Comparison of ENCODE assay signal across 10 cellular contexts in the genomic region with DNA sequence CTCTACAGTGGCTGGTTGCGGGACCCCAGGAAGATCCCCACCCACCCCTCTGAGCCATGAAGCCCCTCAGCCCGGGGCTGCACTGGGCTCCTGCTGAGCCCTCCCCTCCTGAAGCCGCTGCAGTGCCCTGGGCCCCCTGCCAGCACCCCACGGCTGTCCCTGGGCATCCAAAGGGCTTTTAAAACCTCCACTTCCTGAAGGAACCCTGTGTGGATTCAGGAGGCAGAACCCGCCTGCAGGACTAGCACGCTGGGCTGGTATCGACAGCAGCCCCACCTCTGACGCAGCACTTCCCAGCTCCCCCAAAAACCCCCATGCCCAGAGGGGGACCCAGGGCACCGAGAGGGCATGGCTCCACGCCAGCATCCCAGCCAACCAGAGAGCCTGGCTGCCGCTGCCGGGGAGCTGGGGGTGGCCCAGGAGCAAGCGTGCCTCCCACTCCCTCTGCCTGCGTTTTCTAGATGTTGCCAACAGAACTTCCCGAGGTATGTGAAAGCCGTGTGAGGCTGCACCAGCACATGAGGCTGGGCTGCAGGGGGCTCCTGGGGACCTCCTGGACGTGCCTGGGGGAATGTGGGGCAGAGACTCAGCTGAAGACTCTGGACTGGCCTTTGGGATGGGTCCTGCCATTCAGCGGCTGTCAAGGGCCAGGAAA. TPM values are rescaled to one million over a fixed set of nuclear protein-coding genes. Genes with fewer than 3 reads are reported as not detected.
DNase-seq lines count a peak whose midpoint lies in the region; ATAC-seq and TF ChIP-seq lines count a peak whose summit lies in the region.
"Had no signal": no experiment of that assay in that cellular context is flagged by ENCODE, and none has a peak within 500 bp of the region (broad histone marks: within the 10 kb centered on the region; RNA-seq: fewer than 3 reads in every experiment).

No MANE protein-coding gene starts in this region.

- peak overlapping the region; percentile 66 for H2BK5ac ChIP-seq in neuronal stem cell (ENCODE audit: low read length)

- H3K36me3 Mint-ChIP-seq in natural killer cell = no peaks in the 10 kb centered on the region
- H3K36me3 Mint-ChIP-seq in natural killer cell treated with Interleukin-12 subunit alpha and Interleukin-12 subunit beta and Interleukin-15 and Interleukin-18, amount 100 ng/mL, for 72 hours = no peaks in the 10 kb centered on the region

- no peak overlapping the region for H3K9ac ChIP-seq in neuronal stem cell (ENCODE audit: low read depth, low read length, poor library complexity)

- no peaks in the 10 kb centered on the region for H3K9me3 Mint-ChIP-seq in natural killer cell
- H3K9me3 Mint-ChIP-seq in natural killer cell treated with Interleukin-12 subunit alpha and Interleukin-12 subunit beta and Interleukin-15 and Interleukin-18, amount 100 ng/mL, for 72 hours = no peaks in the 10 kb centered on the region
- H3K9me3 Mint-ChIP-seq: naive thymus-derived CD8-positive, alpha-beta T cell had no signal

- H3K4ac ChIP-seq in neuronal stem cell (ENCODE audit: low read length) = no peak overlapping the region

- H3K27me3 ChIP-seq in esophagus muscularis mucosa (no peaks in the 10 kb centered on the region), neuronal stem cell (ENCODE audit: control insufficient read depth in 3 of 3, insufficient read depth in 3 of 3, low read depth in 1 of 3, low read length in 3 of 3) (no peaks in the 10 kb centered on the region), aorta (ENCODE audit: control insufficient read depth in 1 of 2, insufficient read depth in 2 of 2, low read length in 1 of 2) (no peaks in the 10 kb centered on the region)

- H3K27me3 Mint-ChIP-seq in natural killer cell (ENCODE audit: low read depth in 2 of 2) = no peaks in the 10 kb centered on the region
- no peaks in the 10 kb centered on the region for H3K27me3 Mint-ChIP-seq in natural killer cell treated with Interleukin-12 subunit alpha and Interleukin-12 subunit beta and Interleukin-15 and Interleukin-18, amount 100 ng/mL, for 72 hours
- H3K27me3 Mint-ChIP-seq: naive thymus-derived CD8-positive, alpha-beta T cell had no signal

- H2BK120ac ChIP-seq in neuronal stem cell (ENCODE audit: low read depth, low read length) = no peak overlapping the region

- no peak overlapping the region for H4K91ac ChIP-seq in neuronal stem cell (ENCODE audit: low read depth, low read length, poor library complexity)

- no peak overlapping the region for H3K4me3 Mint-ChIP-seq in natural killer cell
- H3K4me3 Mint-ChIP-seq in natural killer cell treated with Interleukin-12 subunit alpha and Interleukin-12 subunit beta and Interleukin-15 and Interleukin-18, amount 100 ng/mL, for 72 hours = no peak overlapping the region

- H2BK12ac ChIP-seq in neuronal stem cell (ENCODE audit: low read length) = no peak overlapping the region

- H3K79me1 ChIP-seq in neuronal stem cell (ENCODE audit: low read depth, low read length) = peaks cover 33% of the 10 kb centered on the region

- no peak overlapping the region for H3K18ac ChIP-seq in neuronal stem cell (ENCODE audit: low read length)

- H3K9me3 ChIP-seq in esophagus muscularis mucosa = no peaks in the 10 kb centered on the region
- no peaks in the 10 kb centered on the region for H3K9me3 ChIP-seq in neuronal stem cell (replicated peaks in 1 of 2; ENCODE audit: control insufficient read depth in 2 of 2, insufficient read depth in 1 of 2, low read depth in 1 of 2, low read length in 2 of 2)
- H3K9me3 ChIP-seq in aorta (ENCODE audit: control insufficient read depth, low read length) = no peaks in the 10 kb centered on the region

- intact Hi-C loops in natural killer cell (cut with micrococcal nuclease) = no loop called here
- intact Hi-C loops in esophagus muscularis mucosa (cut with DNase I) = no loop called here
- intact Hi-C loops in aorta (cut with DNase I) = loop anchor here in 1 of 2 donors (10.0 kb wide), 1 partner anchor 209 kb away; a partner anchor contains a TSS

- H4K8ac ChIP-seq in neuronal stem cell (ENCODE audit: low read depth, low read length) = no peak overlapping the region

- H3K14ac ChIP-seq in neuronal stem cell (ENCODE audit: low read length) = no peak overlapping the region

- H3K4me1 Mint-ChIP-seq in natural killer cell = peaks cover 6 to 20% of the 10 kb centered on the region in 2 donors
- peaks cover 0 to 3% of the 10 kb centered on the region in 2 donors for H3K4me1 Mint-ChIP-seq in natural killer cell treated with Interleukin-12 subunit alpha and Interleukin-12 subunit beta and Interleukin-15 and Interleukin-18, amount 100 ng/mL, for 72 hours (ENCODE audit: low read depth in 2 of 2)

- TF ChIP-seq POLR2A in esophagus muscularis mucosa (IDR thresholded peaks at IDR 0.05; ENCODE audit: low read depth) (no peak), GM18505 (IDR thresholded peaks at IDR 0.05; ENCODE audit: borderline replicate concordance, extremely low read depth, insufficient read depth, insufficient read length) (no peak)

- H3K4me3 ChIP-seq in esophagus muscularis mucosa (peak overlapping the region; percentile 21 to 24 (median 24)), neuronal stem cell (ENCODE audit: low read length in 2 of 2) (no peak overlapping the region), aorta (ENCODE audit: low read length in 2 of 2) (no peak overlapping the region)

- H3K4me2 ChIP-seq in neuronal stem cell (ENCODE audit: insufficient read depth, low read length, poor library complexity, severe bottlenecking) = no peak overlapping the region

- TF ChIP-seq CTCF in natural killer cell (IDR thresholded peaks at IDR 0.05) = no peak
- TF ChIP-seq CTCF in esophagus muscularis mucosa (IDR thresholded peaks at IDR 0.05) = no peak

- peaks cover 61 to 75% (median 68%) of the 10 kb centered on the region in 4 donors for H3K4me1 ChIP-seq in esophagus muscularis mucosa
- H3K4me1 ChIP-seq in neuronal stem cell (ENCODE audit: control insufficient read depth in 2 of 2, insufficient read depth in 1 of 2, low read depth in 1 of 2, low read length in 2 of 2) = peaks cover 3 to 7% of the 10 kb centered on the region in 2 donors
- no peaks in the 10 kb centered on the region for H3K4me1 ChIP-seq in aorta (ENCODE audit: control insufficient read depth in 1 of 2, insufficient read depth in 2 of 2, low read length in 2 of 2)

- no peak for TF ChIP-seq EP300 in esophagus muscularis mucosa (IDR thresholded peaks at IDR 0.05)

- H2BK15ac ChIP-seq in neuronal stem cell (ENCODE audit: low read length) = no peak overlapping the region

- no peak overlapping the region for H2AFZ ChIP-seq in neuronal stem cell (ENCODE audit: low read length)

- WGBS in esophagus muscularis mucosa = 26% methylated on average over 18 of the region's 18 CpGs
- WGBS in neuronal stem cell (ENCODE audit: extremely low coverage in 2 of 2, insufficient read length in 2 of 2, insufficient replicate concordance in 1 of 2), 2 donors = no CpG with 5 or more reads among the region's 18 CpGs
- WGBS in aorta, 2 donors = 4 to 8% methylated on average over 18 of the region's 18 CpGs

- H3K23ac ChIP-seq in neuronal stem cell (ENCODE audit: low read depth, low read length, poor library complexity) = peak overlapping the region; percentile 65

- H3K27ac ChIP-seq in esophagus muscularis mucosa (replicated peaks in 1 of 4) (peak overlapping the region; percentile 91 to 96 (median 92)), neuronal stem cell (replicated peaks; ENCODE audit: low read length) (no peak overlapping the region), aorta (ENCODE audit: low read depth in 1 of 2, low read length in 2 of 2) (peak overlapping the region in 1 of 2 donors; percentile 76)

- DNase-seq in natural killer cell (peak; percentile 13), esophagus muscularis mucosa (ENCODE audit: extremely low spot score) (peak; percentile 70), neuronal stem cell (ENCODE audit: low spot score) (no peak), aorta (peak; percentile 56 to 81), NCI-H128 (lab: John Stamatoyannopoulos, UW; ENCODE audit: unreplicated experiment) (no peak)
- no peak for DNase-seq in natural killer cell treated with Interleukin-12 subunit alpha and Interleukin-12 subunit beta and Interleukin-15 and Interleukin-18, amount 100 ng/mL, for 72 hours (ENCODE audit: low spot score)
- DNase-seq: AML-193 had no signal

- peak overlapping the region in 1 of 2 donors; percentile 57 for H3K27ac Mint-ChIP-seq in natural killer cell
- H3K27ac Mint-ChIP-seq in natural killer cell treated with Interleukin-12 subunit alpha and Interleukin-12 subunit beta and Interleukin-15 and Interleukin-18, amount 100 ng/mL, for 72 hours = no peak overlapping the region

- H2AK5ac ChIP-seq in neuronal stem cell (ENCODE audit: low read depth, low read length) = no peak overlapping the region

- peaks cover 20 to 56% (median 50%) of the 10 kb centered on the region in 4 donors for H3K36me3 ChIP-seq in esophagus muscularis mucosa
- peaks cover 36 to 67% of the 10 kb centered on the region in 2 donors for H3K36me3 ChIP-seq in neuronal stem cell (replicated peaks in 1 of 2; ENCODE audit: control insufficient read depth in 2 of 2, insufficient read depth in 2 of 2, low read length in 2 of 2)
- H3K36me3 ChIP-seq in aorta (ENCODE audit: control insufficient read depth in 1 of 2, insufficient read depth in 2 of 2, low read length in 1 of 2) = peaks cover 0 to 6% of the 10 kb centered on the region in 2 donors

- no peak for ATAC-seq in natural killer cell
- ATAC-seq in natural killer cell treated with Interleukin-12 subunit alpha and Interleukin-12 subunit beta and Interleukin-15 and Interleukin-18, amount 100 ng/mL, for 72 hours = no peak
- ATAC-seq in aorta (ENCODE audit: low FRiP score) = peak; percentile 43
- ATAC-seq in HG03432 (IDR thresholded peaks at IDR 0.05; ENCODE audit: unreplicated experiment) = no peak
- no peak for ATAC-seq in GM18505 (IDR thresholded peaks at IDR 0.05; ENCODE audit: unreplicated experiment)
- ATAC-seq: naive thymus-derived CD8-positive, alpha-beta T cell had no signal

RNA-seq across cellular contexts. Expression of a gene that starts 6.3 kb away (rescaled TPM):
- total RNA-seq in natural killer cell (100 to 1,000 TPM; 141 to 172 (median 166) TPM), esophagus muscularis mucosa (10 to 100 TPM; 38.8 to 86.4 (median 59.2) TPM), aorta (10 to 100 TPM; 45.7 to 75.4 TPM)
- 10 to 100 TPM; 13.9 to 14.5 TPM for total RNA-seq in natural killer cell treated with Interleukin-12 subunit alpha and Interleukin-12 subunit beta and Interleukin-15 and Interleukin-18, amount 100 ng/mL, for 72 hours
- 45.6 TPM for polyA plus RNA-seq in neuronal stem cell (2013, experiment 1 of 2)
- polyA plus RNA-seq in neuronal stem cell (2013, experiment 2 of 2) = 47.1 TPM
- polyA plus RNA-seq in aorta = 10 to 100 TPM; 36.9 to 75.1 TPM

RNA-seq across cellular contexts. Expression of a gene that starts 13.7 kb away (rescaled TPM):
- total RNA-seq in natural killer cell = 10 to 100 TPM; 38.0 to 50.3 (median 49.4) TPM
- total RNA-seq in natural killer cell treated with Interleukin-12 subunit alpha and Interleukin-12 subunit beta and Interleukin-15 and Interleukin-18, amount 100 ng/mL, for 72 hours = 10 to 100 TPM; 17.6 to 30.0 TPM
- 10 to 100 TPM in 3 of 4 donors, 1 to 10 TPM in 1; 9.9 to 14.1 (median 11.3) TPM for total RNA-seq in esophagus muscularis mucosa
- 11.4 TPM for polyA plus RNA-seq in neuronal stem cell (2013, experiment 1 of 2)
- polyA plus RNA-seq in neuronal stem cell (2013, experiment 2 of 2) = 12.2 TPM
- total RNA-seq in aorta = 10 to 100 TPM; 11.1 to 16.2 TPM
- 1 to 10 TPM; 3.8 to 9.2 TPM for polyA plus RNA-seq in aorta

RNA-seq across cellular contexts. Expression of a gene that starts 13.7 kb away (rescaled TPM):
- 1 to 10 TPM; 2.6 to 6.9 (median 3.3) TPM for total RNA-seq in natural killer cell
- 1 to 10 TPM; 3.8 to 6.1 TPM for total RNA-seq in natural killer cell treated with Interleukin-12 subunit alpha and Interleukin-12 subunit beta and Interleukin-15 and Interleukin-18, amount 100 ng/mL, for 72 hours
- 1 to 10 TPM; 1.2 to 3.3 (median 2.7) TPM for total RNA-seq in esophagus muscularis mucosa
- polyA plus RNA-seq in neuronal stem cell (2013, experiment 1 of 2) = 0.77 TPM
- polyA plus RNA-seq in neuronal stem cell (2013, experiment 2 of 2) = 0.54 TPM
- total RNA-seq in aorta = 1 to 10 TPM; 3.2 to 6.6 TPM
- 1 to 10 TPM in 1 of 2 donors, not detected in 1; 7.0 TPM for polyA plus RNA-seq in aorta

Comparison
In these comparisons a context has a peak if more than half of its experiments do, and no peak if none do; other contexts are left out.
1. DNase-seq: peak in natural killer cell (single experiment), esophagus muscularis mucosa (single experiment) and aorta (2 of 2); none in natural killer cell treated with Interleukin-12 subunit alpha and Interleukin-12 subunit beta and Interleukin-15 and Interleukin-18, amount 100 ng/mL, for 72 hours (single experiment), neuronal stem cell (single experiment) and NCI-H128 (single experiment).
2. H3K4me3 ChIP-seq: peak in esophagus muscularis mucosa (4 of 4); none in neuronal stem cell (0 of 2) and aorta (0 of 2).